ENCODE assay signal across 11 cellular contexts in genomic region chr3:141049681-141050080, GRCh38. TPM values are rescaled to one million over a fixed set of nuclear protein-coding genes. Genes with fewer than 3 reads are reported as not detected.
DNase-seq lines count a peak whose midpoint lies in the region; ATAC-seq and TF ChIP-seq lines count a peak whose summit lies in the region.
"Had no signal": no experiment of that assay in that cellular context is flagged by ENCODE, and none has a peak within 500 bp of the region (broad histone marks: within the 10 kb centered on the region; RNA-seq: fewer than 3 reads in every experiment).

No MANE protein-coding gene starts in this region.

- no peak overlapping the region for H3K4me3 ChIP-seq in hepatocyte

- no peaks in the 10 kb centered on the region for H3K9me3 Mint-ChIP-seq in activated naive CD8-positive, alpha-beta T cell treated with anti-CD3 and anti-CD28 coated beads, Interleukin-2, amount 50 U/mL, for 24 hours
- no peaks in the 10 kb centered on the region for H3K9me3 Mint-ChIP-seq in neural crest cell

- in situ Hi-C loops in KBM-7 (cut with MboI; ENCODE audit: low pct_unique_long_range_greater_than_20kb, low sequenced_read_pairs) = no loop called here

- no peaks in the 10 kb centered on the region for H3K9me3 ChIP-seq in hepatocyte (ENCODE audit: low read depth)

- no peaks in the 10 kb centered on the region for H3K79me2 ChIP-seq in hepatocyte

- DNase-seq in NCI-H748 (lab: John Stamatoyannopoulos, UW; ENCODE audit: unreplicated experiment) (peak; percentile 4), NCI-H748 treated with DMSO at 0.1 percent for 48 hours (lab: John Stamatoyannopoulos, UW) (no peak), KBM-7 (peak; percentile 20), neural crest cell (ENCODE audit: low read depth, low spot score) (no peak), hepatocyte (ENCODE audit: low spot score) (no peak)
- DNase-seq in activated naive CD8-positive, alpha-beta T cell treated with anti-CD3 and anti-CD28 coated beads, Interleukin-2, amount 50 U/mL, for 24 hours = peak; percentile 18
- DNase-seq: activated CD4-positive, alpha-beta T cell treated with anti-CD3 and anti-CD28 coated beads, Interleukin-2, amount 50 U/mL, for 1 hour; GOT3 had no signal

- H3K27ac ChIP-seq in hepatocyte = no peak overlapping the region

- H4K20me1 ChIP-seq in hepatocyte (ENCODE audit: insufficient read depth, poor library complexity, severe bottlenecking) = no peaks in the 10 kb centered on the region

- no peak overlapping the region for H3K4me3 Mint-ChIP-seq in activated naive CD8-positive, alpha-beta T cell treated with anti-CD3 and anti-CD28 coated beads, Interleukin-2, amount 50 U/mL, for 24 hours
- H3K4me3 Mint-ChIP-seq in neural crest cell = peak overlapping the region; percentile 90

- H3K4me2 ChIP-seq in hepatocyte = no peak overlapping the region

- 53% methylated on average over 2 of the region's 2 CpGs for WGBS in hepatocyte (ENCODE audit: low lambda C conversion rate, missing lambda C conversion rate)

- peak; percentile 42 for ATAC-seq in activated naive CD8-positive, alpha-beta T cell treated with anti-CD3 and anti-CD28 coated beads, Interleukin-2, amount 50 U/mL, for 24 hours
- ATAC-seq in GM21447 (IDR thresholded peaks at IDR 0.05; ENCODE audit: unreplicated experiment) (no peak), HG03135 (IDR thresholded peaks at IDR 0.05; ENCODE audit: unreplicated experiment) (no peak)

- H3K27ac Mint-ChIP-seq in activated naive CD8-positive, alpha-beta T cell treated with anti-CD3 and anti-CD28 coated beads, Interleukin-2, amount 50 U/mL, for 24 hours = no peak overlapping the region
- no peak overlapping the region for H3K27ac Mint-ChIP-seq in neural crest cell (ENCODE audit: unreplicated experiment)

- H3K27me3 ChIP-seq in hepatocyte = peaks cover 59% of the 10 kb centered on the region

- no peaks in the 10 kb centered on the region for H3K9me2 ChIP-seq in hepatocyte (replicated peaks; ENCODE audit: insufficient read depth)

- no peaks in the 10 kb centered on the region for H3K36me3 ChIP-seq in hepatocyte (replicated peaks; ENCODE audit: insufficient read depth, low read depth)

- peak; percentile 48 for TF ChIP-seq CTCF in neural crest cell (conservative IDR thresholded peaks at IDR 0.05)
- no peak for TF ChIP-seq CTCF in hepatocyte (IDR thresholded peaks at IDR 0.05; ENCODE audit: poor library complexity)

- peaks cover 16% of the 10 kb centered on the region for H3K4me1 Mint-ChIP-seq in activated naive CD8-positive, alpha-beta T cell treated with anti-CD3 and anti-CD28 coated beads, Interleukin-2, amount 50 U/mL, for 24 hours
- H3K4me1 Mint-ChIP-seq in neural crest cell = peaks cover 24% of the 10 kb centered on the region

- no peak overlapping the region for H2AFZ ChIP-seq in hepatocyte

- no peaks in the 10 kb centered on the region for H3K36me3 Mint-ChIP-seq in activated naive CD8-positive, alpha-beta T cell treated with anti-CD3 and anti-CD28 coated beads, Interleukin-2, amount 50 U/mL, for 24 hours (ENCODE audit: low read depth)
- no peaks in the 10 kb centered on the region for H3K36me3 Mint-ChIP-seq in neural crest cell (ENCODE audit: low read depth)

- H3K27me3 Mint-ChIP-seq in activated naive CD8-positive, alpha-beta T cell treated with anti-CD3 and anti-CD28 coated beads, Interleukin-2, amount 50 U/mL, for 24 hours = peaks cover 64% of the 10 kb centered on the region
- peaks cover 29% of the 10 kb centered on the region for H3K27me3 Mint-ChIP-seq in neural crest cell (ENCODE audit: low read depth)

- H3K4me1 ChIP-seq in hepatocyte (ENCODE audit: insufficient read depth) = peaks cover 13% of the 10 kb centered on the region

RNA-seq across cellular contexts. Expression of gene SPSB4, which starts 1.5 kb away (rescaled TPM):
- 33.2 and 35.1 TPM in 2 replicates for total RNA-seq in neural crest cell
- total RNA-seq in hepatocyte = 1.3 TPM in 2 replicates
- polyA plus RNA-seq in hepatocyte = 1.0 and 2.8 TPM in 2 replicates
- total RNA-seq: fibroblast of villous mesenchyme had no signal

Comparison
In these comparisons a context has a peak if more than half of its experiments do, and no peak if none do; other contexts are left out.
1. DNase-seq: peak in NCI-H748 (single experiment), KBM-7 (single experiment) and activated naive CD8-positive, alpha-beta T cell treated with anti-CD3 and anti-CD28 coated beads, Interleukin-2, amount 50 U/mL, for 24 hours (single experiment); none in NCI-H748 treated with DMSO at 0.1 percent for 48 hours (single experiment), neural crest cell (single experiment) and hepatocyte (single experiment).
2. RNA of gene SPSB4, which starts 1.5 kb away (total RNA-seq): 33.2 to 35.1 TPM in neural crest cell; 1.3 TPM in hepatocyte; every median in the first group is over 10 times any median in the second.